Comparison of ENCODE assay signal across 1 cellular context in the genomic region with DNA sequence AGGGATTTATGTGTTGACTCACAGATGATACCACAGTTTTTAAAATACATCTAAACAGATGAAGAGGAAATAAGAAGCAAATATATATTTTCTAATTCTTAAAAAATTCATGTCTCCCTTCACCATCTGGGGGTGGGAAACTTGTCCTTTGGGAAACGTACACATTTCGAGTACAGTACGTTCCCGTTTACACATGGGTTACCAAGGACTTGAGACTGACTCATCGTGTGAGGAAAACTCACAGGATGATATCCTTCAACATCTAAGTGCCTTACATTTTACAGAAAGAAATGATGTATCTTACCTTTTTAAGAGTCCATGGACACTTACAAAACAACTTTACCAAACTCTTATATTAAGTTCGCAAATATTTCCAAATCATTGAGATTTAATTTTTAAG.
TF ChIP-seq lines count a peak whose summit lies in the region.

No MANE protein-coding gene starts in this region.

TF ChIP-seq in endothelial cell of umbilical vein, 7 proteins besides CTCF, POLR2A, EP300 and RAD21:
- no peak for TF ChIP-seq MYC (IDR thresholded peaks at IDR 0.05; ENCODE audit: low read depth, low read length)
- peak; percentile 5 for TF ChIP-seq FOS (IDR thresholded peaks at IDR 0.05; ENCODE audit: borderline replicate concordance, insufficient read depth, low read length)
- TF ChIP-seq EZH2 (IDR thresholded peaks at IDR 0.05; ENCODE audit: borderline replicate concordance, low read depth, low read length, severe bottlenecking), result no peak
- no peak for TF ChIP-seq GATA2 (IDR thresholded peaks at IDR 0.05; ENCODE audit: insufficient read depth, insufficient read length, low read depth, low read length)
- no peak for TF ChIP-seq JUN (IDR thresholded peaks at IDR 0.05; ENCODE audit: borderline replicate concordance, insufficient read depth, insufficient read length, low read depth)
- TF ChIP-seq, protein P1, sequence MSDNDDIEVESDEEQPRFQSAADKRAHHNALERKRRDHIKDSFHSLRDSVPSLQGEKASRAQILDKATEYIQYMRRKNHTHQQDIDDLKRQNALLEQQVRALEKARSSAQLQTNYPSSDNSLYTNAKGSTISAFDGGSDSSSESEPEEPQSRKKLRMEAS (IDR thresholded peaks at IDR 0.05; ENCODE audit: insufficient read depth, insufficient read length), result no peak
